In genomic region chr11:120324932-120325810, GRCh38 we compare ENCODE assay signal across 1 cellular context.
TF ChIP-seq lines count a peak whose summit lies in the region.

Gene TLCD5 (plus strand): TSS chr11:120325299. CDS start chr11:120327442, 2,143 bp downstream.

TF ChIP-seq in GM12878, 131 proteins besides CTCF, POLR2A, EP300 and RAD21 (continued from another document and continues in another):
- TF ChIP-seq CUX1 (IDR thresholded peaks at IDR 0.05; ENCODE audit: insufficient replicate concordance, low read depth, low read length) = no peak
- peak; percentile 44; the same call in 1 of the 2 replicates for TF ChIP-seq POLR2AphosphoS5 (IDR thresholded peaks at IDR 0.05; ENCODE audit: low read length)
- peak; percentile 95 for TF ChIP-seq GATAD2B (conservative IDR thresholded peaks at IDR 0.05; ENCODE audit: low read depth)
- TF ChIP-seq IRF3 (IDR thresholded peaks at IDR 0.05) = no peak
- TF ChIP-seq CREM (IDR thresholded peaks at IDR 0.05; ENCODE audit: low read depth) = peak; percentile 48; the same call in 1 of the 2 replicates
- TF ChIP-seq DPF2 (IDR thresholded peaks at IDR 0.05) = peak; percentile 80
- peak; percentile 25; the same call in 1 of the 2 replicates for TF ChIP-seq EED (IDR thresholded peaks at IDR 0.05; ENCODE audit: low read depth)
- 0 out of 2 replicates have a peak, but pooled peaks have one; percentile 24 for TF ChIP-seq HDGF (IDR thresholded peaks at IDR 0.05)
- peak; percentile 68; the same call in 1 of the 2 replicates for TF ChIP-seq RB1 (IDR thresholded peaks at IDR 0.05; ENCODE audit: borderline replicate concordance)
- TF ChIP-seq SMARCA5 (IDR thresholded peaks at IDR 0.05) = 0 out of 2 replicates have a peak, but pooled peaks have one; percentile 53
- TF ChIP-seq IKZF2 (IDR thresholded peaks at IDR 0.05) = no peak
- no peak for TF ChIP-seq SP1 (IDR thresholded peaks at IDR 0.05; ENCODE audit: low read depth, low read length)
- peak; percentile 33; the same call in 1 of the 2 replicates for TF ChIP-seq HCFC1 (IDR thresholded peaks at IDR 0.05; ENCODE audit: low read length)
- TF ChIP-seq USF1 (IDR thresholded peaks at IDR 0.05; ENCODE audit: borderline replicate concordance, extremely low read length, insufficient read depth, low read depth, low read length) = no peak
- TF ChIP-seq BHLHE40 (IDR thresholded peaks at IDR 0.05; ENCODE audit: borderline replicate concordance in 1 of 2, low read depth in 2 of 2, low read length in 1 of 2) = peak in 1 of 2 experiments; percentile 43; a peak in 1 of 4 replicates
- TF ChIP-seq RUNX3 (IDR thresholded peaks at IDR 0.05; ENCODE audit: low read length) = peak; percentile 13; the same call in 1 of the 2 replicates
- TF ChIP-seq ZNF687 (IDR thresholded peaks at IDR 0.05) = peak; percentile 77; the same call in 1 of the 2 replicates
- TF ChIP-seq NKRF (conservative IDR thresholded peaks at IDR 0.05) = peak; percentile 46
- TF ChIP-seq MAX (IDR thresholded peaks at IDR 0.05; ENCODE audit: low read depth, low read length) = 0 out of 2 replicates have a peak, but pooled peaks have one; percentile 28
- TF ChIP-seq ZBTB11 (CRISPR knock-in tag; IDR thresholded peaks at IDR 0.05) = no peak
- no peak for TF ChIP-seq HSF1 (IDR thresholded peaks at IDR 0.05; ENCODE audit: low read depth, low read length)
- peak; percentile 91 for TF ChIP-seq LARP7 (IDR thresholded peaks at IDR 0.05)
- TF ChIP-seq EGR1 (IDR thresholded peaks at IDR 0.05; ENCODE audit: borderline replicate concordance in 1 of 2, low read depth in 2 of 2, low read length in 2 of 2) = peak in 1 of 2 experiments; percentile 35; a peak in 1 of 3 replicates
- no peak for TF ChIP-seq ZNF207 (IDR thresholded peaks at IDR 0.05; ENCODE audit: borderline replicate concordance)
- peak; percentile 71 for TF ChIP-seq HDAC6 (IDR thresholded peaks at IDR 0.05; ENCODE audit: unreplicated experiment)
- 0 out of 2 replicates have a peak, but pooled peaks have one; percentile 51 for TF ChIP-seq NBN (IDR thresholded peaks at IDR 0.05)
- TF ChIP-seq RFX5 (IDR thresholded peaks at IDR 0.05; ENCODE audit: low read depth, low read length) = peak; percentile 36; the same call in 1 of the 2 replicates
- peak; percentile 93 for TF ChIP-seq IKZF1 (conservative IDR thresholded peaks at IDR 0.05)
- peak; percentile 63 for TF ChIP-seq NR2F1 (conservative IDR thresholded peaks at IDR 0.05)
- TF ChIP-seq ZNF592 (IDR thresholded peaks at IDR 0.05) = 0 out of 2 replicates have a peak, but pooled peaks have one; percentile 36
- peak; percentile 36; the same call in 1 of the 2 replicates for TF ChIP-seq ZNF217 (IDR thresholded peaks at IDR 0.05)
